Comparison of ENCODE assay signal across 8 cellular contexts in the genomic region with DNA sequence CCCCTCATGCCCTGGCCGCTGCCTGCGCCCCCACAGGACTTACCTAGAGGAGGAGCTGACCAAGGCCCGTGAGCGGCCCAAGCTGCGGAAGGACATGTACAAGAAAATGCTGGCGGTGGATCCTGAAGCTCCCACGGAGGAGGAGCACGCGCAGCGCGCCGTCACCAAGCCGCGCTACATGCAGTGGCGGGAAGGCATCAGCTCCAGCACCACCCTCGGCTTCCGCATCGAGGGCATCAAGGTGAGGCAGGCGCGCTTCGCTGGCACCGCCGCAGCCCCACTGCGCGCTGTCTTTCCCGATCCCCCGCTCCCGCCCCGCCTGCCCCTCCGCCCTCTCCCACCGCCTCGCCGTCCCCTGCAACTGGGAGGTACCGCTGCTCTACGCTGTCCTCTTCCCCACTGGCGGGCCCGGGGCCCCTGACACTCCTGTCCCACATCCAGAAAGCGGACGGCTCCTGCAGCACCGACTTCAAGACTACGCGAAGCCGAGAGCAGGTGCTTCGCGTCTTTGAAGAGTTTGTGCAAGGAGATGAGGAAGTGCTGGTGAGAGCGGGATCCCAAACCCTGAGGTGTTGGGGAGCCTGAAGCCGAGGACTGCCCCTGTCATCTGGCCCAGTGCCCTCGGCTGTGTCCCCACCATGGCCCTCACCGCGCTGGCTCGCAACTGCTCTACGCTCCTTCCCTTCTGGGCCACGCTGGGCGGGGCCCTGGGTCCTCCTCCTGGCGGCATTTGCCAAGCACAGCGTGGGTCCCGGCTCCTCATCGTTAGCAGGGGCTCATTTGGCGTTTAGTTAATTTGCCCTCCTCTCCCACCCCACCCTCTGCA. TPM values are rescaled to one million over a fixed set of nuclear protein-coding genes. Genes with fewer than 3 reads are reported as not detected.
DNase-seq lines count a peak whose midpoint lies in the region; TF ChIP-seq lines count a peak whose summit lies in the region.

No MANE protein-coding gene starts in this region.

- no peaks in the 10 kb centered on the region for H3F3A ChIP-seq in DOHH2 (ENCODE audit: control insufficient read depth, insufficient read depth)

- H3K9me2 ChIP-seq in DOHH2 (replicated peaks; ENCODE audit: control insufficient read depth, low read length) = no peaks in the 10 kb centered on the region

- no peaks in the 10 kb centered on the region for H4K20me1 ChIP-seq in DOHH2 (ENCODE audit: control insufficient read depth, insufficient read depth, low read depth, low read length)
- no peaks in the 10 kb centered on the region for H4K20me1 ChIP-seq in osteoblast (ENCODE audit: insufficient read depth, low read length)

- peaks cover 71% of the 10 kb centered on the region for H3K27me3 Mint-ChIP-seq in T-helper 1 cell treated with Interleukin-12 subunit alpha and Interleukin-12 subunit beta and Interleukin-4 antibody, amounts not matched to agents 30 μg/mL and 1 μg/mL, for 36 hours (ENCODE audit: low read depth)

- H3K4me2 ChIP-seq in DOHH2 (ENCODE audit: low read length) = peak overlapping the region; percentile 64
- peak overlapping the region; percentile 23 for H3K4me2 ChIP-seq in osteoblast (ENCODE audit: insufficient read depth, low read length)

- H3K27ac ChIP-seq in DOHH2 (ENCODE audit: low read depth, low read length) = no peak overlapping the region
- no peak overlapping the region for H3K27ac ChIP-seq in osteoblast (ENCODE audit: low read depth, low read length)

- peaks cover 6% of the 10 kb centered on the region for H3K4me1 Mint-ChIP-seq in T-helper 1 cell treated with Interleukin-12 subunit alpha and Interleukin-12 subunit beta and Interleukin-4 antibody, amounts not matched to agents 30 μg/mL and 1 μg/mL, for 36 hours (ENCODE audit: low read depth)

- DNase-seq in effector CD4-positive, alpha-beta T cell = peak; percentile 32
- DNase-seq in osteoblast (ENCODE audit: insufficient read length, low spot score, missing footprints) (peak; percentile 88), NCI-H1436 treated with DMSO at 0.1 percent for 48 hours (lab: John Stamatoyannopoulos, UW) (no peak), LoVo (ENCODE audit: low spot score) (no peak), SKM-1 (lab: John Stamatoyannopoulos, UW; ENCODE audit: unreplicated experiment) (no peak), AG20443 (ENCODE audit: low spot score) (no peak)

- H3K4me1 ChIP-seq in DOHH2 (ENCODE audit: control insufficient read depth, low read length) = peaks cover 25% of the 10 kb centered on the region
- H3K4me1 ChIP-seq in osteoblast (ENCODE audit: insufficient read depth, low read length) = no peaks in the 10 kb centered on the region

- H3K36me3 ChIP-seq in DOHH2 (ENCODE audit: control insufficient read depth, low read length) (no peaks in the 10 kb centered on the region), osteoblast (ENCODE audit: insufficient read depth, low read length) (no peaks in the 10 kb centered on the region)

- no peaks in the 10 kb centered on the region for H3K79me2 ChIP-seq in DOHH2 (ENCODE audit: control insufficient read depth, low read length)
- H3K79me2 ChIP-seq in osteoblast (ENCODE audit: insufficient read depth, low read length) = no peaks in the 10 kb centered on the region

- H3K27me3 ChIP-seq in DOHH2 (ENCODE audit: control insufficient read depth, low read length) = peaks cover 55% of the 10 kb centered on the region
- H3K27me3 ChIP-seq in osteoblast (ENCODE audit: insufficient read depth, low read length) = peaks cover 56% of the 10 kb centered on the region

- H3K9me3 ChIP-seq in DOHH2 (ENCODE audit: control insufficient read depth, insufficient read depth, low read length) (no peaks in the 10 kb centered on the region), osteoblast (ENCODE audit: low read depth, low read length) (no peaks in the 10 kb centered on the region)

- peak overlapping the region; percentile 64 for H3K4me3 Mint-ChIP-seq in T-helper 1 cell treated with Interleukin-12 subunit alpha and Interleukin-12 subunit beta and Interleukin-4 antibody, amounts not matched to agents 30 μg/mL and 1 μg/mL, for 36 hours

- H3K9me3 Mint-ChIP-seq in T-helper 1 cell treated with Interleukin-12 subunit alpha and Interleukin-12 subunit beta and Interleukin-4 antibody, amounts not matched to agents 30 μg/mL and 1 μg/mL, for 36 hours = no peaks in the 10 kb centered on the region

- H3K36me3 Mint-ChIP-seq in T-helper 1 cell treated with Interleukin-12 subunit alpha and Interleukin-12 subunit beta and Interleukin-4 antibody, amounts not matched to agents 30 μg/mL and 1 μg/mL, for 36 hours (ENCODE audit: low read depth) = peaks cover 2% of the 10 kb centered on the region

- H3K27ac Mint-ChIP-seq in T-helper 1 cell treated with Interleukin-12 subunit alpha and Interleukin-12 subunit beta and Interleukin-4 antibody, amounts not matched to agents 30 μg/mL and 1 μg/mL, for 36 hours = no peak overlapping the region

- no peak overlapping the region for H2AFZ ChIP-seq in osteoblast (ENCODE audit: low read length)

- H3K4me3 ChIP-seq in DOHH2 (ENCODE audit: low read length) (peak overlapping the region; percentile 51), osteoblast (ENCODE audit: insufficient read depth, low read length) (no peak overlapping the region)

- TF ChIP-seq CTCF in DOHH2 (IDR thresholded peaks at IDR 0.05; ENCODE audit: low read depth, low read length, poor library complexity, severe bottlenecking) (no peak), osteoblast (IDR thresholded peaks at IDR 0.05; ENCODE audit: extremely low read depth, low read depth, low read length) (no peak)

RNA-seq across cellular contexts. Expression of gene ITPKA, which starts 8.5 kb away (rescaled TPM):
- 0.29 and 0.36 TPM in 2 replicates for total RNA-seq in osteoblast

RNA-seq across cellular contexts. Expression of gene LTK, which starts 11.5 kb away (rescaled TPM):
- total RNA-seq in osteoblast = not detected in 2 replicates

RNA-seq across cellular contexts. Expression of gene RPAP1, which starts 41.9 kb away (rescaled TPM):
- total RNA-seq in osteoblast = 11.9 and 13.8 TPM in 2 replicates

RNA-seq across cellular contexts. Expression of gene TYRO3, which starts 56.8 kb away (rescaled TPM):
- 6.2 and 6.8 TPM in 2 replicates for total RNA-seq in osteoblast

Comparison
In these comparisons a context has a peak if more than half of its experiments do, and no peak if none do; other contexts are left out.
1. DNase-seq: peak in effector CD4-positive, alpha-beta T cell (single experiment) and osteoblast (single experiment); none in NCI-H1436 treated with DMSO at 0.1 percent for 48 hours (single experiment), LoVo (single experiment), SKM-1 (single experiment) and AG20443 (single experiment).